Comparison of ENCODE assay signal across 11 cellular contexts in genomic region chr17:59643159-59643857, GRCh38. TPM values are rescaled to one million over a fixed set of nuclear protein-coding genes. Genes with fewer than 3 reads are reported as not detected.
DNase-seq lines count a peak whose midpoint lies in the region; ATAC-seq and TF ChIP-seq lines count a peak whose summit lies in the region.
"Had no signal": no experiment of that assay in that cellular context is flagged by ENCODE, and none has a peak within 500 bp of the region (broad histone marks: within the 10 kb centered on the region; RNA-seq: fewer than 3 reads in every experiment).

No MANE protein-coding gene starts in this region.

- no peak for DNase-seq in CD8-positive, alpha-beta memory T cell
- peak; percentile 65 for DNase-seq in choroid plexus epithelial cell (ENCODE audit: low read depth)
- no peak for DNase-seq in naive thymus-derived CD4-positive, alpha-beta T cell
- DNase-seq in NCI-H345 (lab: John Stamatoyannopoulos, UW): no peak
- DNase-seq in CD1c-positive myeloid dendritic cell (ENCODE audit: extremely low spot score): no peak
- DNase-seq: activated CD4-positive, alpha-beta T cell treated with anti-CD3 and anti-CD28 coated beads, Interleukin-2, amount 50 U/mL, for 48 hours; dorsolateral prefrontal cortex; stimulated activated CD4-positive, alpha-beta T cell treated with anti-CD3 and anti-CD28 coated beads, Interleukin-4, amount 100 ng/mL, for 4 hours had no signal

- H3K9me3 ChIP-seq in CD8-positive, alpha-beta memory T cell (ENCODE audit: low read length): no peaks in the 10 kb centered on the region
- no peaks in the 10 kb centered on the region for H3K9me3 ChIP-seq in Loucy (ENCODE audit: insufficient read depth, low read depth, low read length)
- H3K9me3 ChIP-seq in naive thymus-derived CD4-positive, alpha-beta T cell (ENCODE audit: control insufficient read depth in 2 of 3, low read length in 3 of 3): no peaks in the 10 kb centered on the region

- ATAC-seq in naive thymus-derived CD4-positive, alpha-beta T cell: no peak
- ATAC-seq in GM19455 (IDR thresholded peaks at IDR 0.05; ENCODE audit: unreplicated experiment) (no peak), HG03159 (IDR thresholded peaks at IDR 0.05; ENCODE audit: unreplicated experiment) (no peak)

- no peak overlapping the region for H3K27ac ChIP-seq in CD8-positive, alpha-beta memory T cell (ENCODE audit: low read depth, low read length)
- H3K27ac ChIP-seq in naive thymus-derived CD4-positive, alpha-beta T cell (ENCODE audit: low read depth, low read length): no peak overlapping the region

- H3K9ac ChIP-seq in Loucy (ENCODE audit: low read depth, low read length, poor library complexity, severe bottlenecking): no peak overlapping the region

- H3K27me3 Mint-ChIP-seq in CD8-positive, alpha-beta memory T cell: no peaks in the 10 kb centered on the region
- H3K27me3 Mint-ChIP-seq in naive thymus-derived CD4-positive, alpha-beta T cell: no peaks in the 10 kb centered on the region

- H3K27me3 ChIP-seq in CD8-positive, alpha-beta memory T cell (ENCODE audit: insufficient read depth, low read length, poor library complexity, severe bottlenecking): no peaks in the 10 kb centered on the region
- H3K27me3 ChIP-seq in Loucy (ENCODE audit: insufficient read depth, low read length, poor library complexity, severe bottlenecking): no peaks in the 10 kb centered on the region
- no peaks in the 10 kb centered on the region for H3K27me3 ChIP-seq in naive thymus-derived CD4-positive, alpha-beta T cell (ENCODE audit: control insufficient read depth in 2 of 2, insufficient read depth in 2 of 2, low read length in 2 of 2)
- H3K27me3 ChIP-seq: dorsolateral prefrontal cortex had no signal

- peaks cover 67% of the 10 kb centered on the region for H3K79me2 ChIP-seq in Loucy (ENCODE audit: insufficient read depth, low read length)

- peaks cover 51 to 68% (median 66%) of the 10 kb centered on the region in 3 donors for H3K4me1 Mint-ChIP-seq in CD8-positive, alpha-beta memory T cell
- peaks cover 32 to 73% (median 65%) of the 10 kb centered on the region in 7 donors for H3K4me1 Mint-ChIP-seq in naive thymus-derived CD4-positive, alpha-beta T cell

- peaks cover 92% of the 10 kb centered on the region for H4K20me1 ChIP-seq in Loucy (ENCODE audit: insufficient read depth, low read length, poor library complexity, severe bottlenecking)

- TF ChIP-seq CTCF in Loucy (conservative IDR thresholded peaks at IDR 0.05; ENCODE audit: low read length) (no peak), choroid plexus epithelial cell (conservative IDR thresholded peaks at IDR 0.05; ENCODE audit: low read depth, low read length) (no peak)

- H3K9me2 ChIP-seq in Loucy (replicated peaks; ENCODE audit: low read depth, low read length): no peaks in the 10 kb centered on the region

- intact Hi-C loops in naive thymus-derived CD4-positive, alpha-beta T cell (cut with micrococcal nuclease): loop anchor here in 1 of 2 donors (5.0 kb wide), 1 partner anchor 121 kb away; no protein-coding TSS in a partner anchor

- no peak overlapping the region for H2AFZ ChIP-seq in Loucy (ENCODE audit: low read length)

- H3K4me3 Mint-ChIP-seq in CD8-positive, alpha-beta memory T cell: peak overlapping the region in 1 of 7 donors; percentile 4
- H3K4me3 Mint-ChIP-seq in naive thymus-derived CD4-positive, alpha-beta T cell: peak overlapping the region in 3 of 10 donors; percentile 2 to 81 (median 4)

- H3K4me2 ChIP-seq in Loucy (ENCODE audit: low read depth, low read length, poor library complexity, severe bottlenecking): peak overlapping the region; percentile 70

- CTCF ChIA-PET in CD8-positive, alpha-beta memory T cell (lab: Charles Lee): no interaction called here
- CTCF ChIA-PET in naive thymus-derived CD4-positive, alpha-beta T cell (lab: Charles Lee): no interaction called here

- H3K9me3 Mint-ChIP-seq in CD8-positive, alpha-beta memory T cell: no peaks in the 10 kb centered on the region
- H3K9me3 Mint-ChIP-seq in naive thymus-derived CD4-positive, alpha-beta T cell: no peaks in the 10 kb centered on the region

- no peak overlapping the region for H3K4me3 ChIP-seq in CD8-positive, alpha-beta memory T cell (ENCODE audit: low read length)
- H3K4me3 ChIP-seq in Loucy (ENCODE audit: low read length, poor library complexity, severe bottlenecking): no peak overlapping the region
- no peak overlapping the region for H3K4me3 ChIP-seq in choroid plexus epithelial cell (ENCODE audit: low read depth, low read length)
- no peak overlapping the region for H3K4me3 ChIP-seq in naive thymus-derived CD4-positive, alpha-beta T cell (ENCODE audit: low read length)
- H3K4me3 ChIP-seq: dorsolateral prefrontal cortex had no signal

- H3K36me3 Mint-ChIP-seq in CD8-positive, alpha-beta memory T cell: peaks cover 0 to 48% (median 10%) of the 10 kb centered on the region in 3 donors
- H3K36me3 Mint-ChIP-seq in naive thymus-derived CD4-positive, alpha-beta T cell: peaks cover 3 to 28% (median 6%) of the 10 kb centered on the region in 5 donors

- peaks cover 30% of the 10 kb centered on the region for H3K4me1 ChIP-seq in CD8-positive, alpha-beta memory T cell (ENCODE audit: insufficient read depth, low read length)
- H3K4me1 ChIP-seq in Loucy (ENCODE audit: insufficient read depth, low read length, poor library complexity, severe bottlenecking): peaks cover 32% of the 10 kb centered on the region
- H3K4me1 ChIP-seq in naive thymus-derived CD4-positive, alpha-beta T cell (ENCODE audit: control insufficient read depth in 2 of 2, insufficient read depth in 2 of 2, low read length in 2 of 2): peaks cover 12 to 20% of the 10 kb centered on the region in 2 donors

- no peaks in the 10 kb centered on the region for H3F3A ChIP-seq in Loucy (ENCODE audit: low read depth)

- peak overlapping the region in 5 of 8 donors; percentile 24 to 88 (median 43) for H3K27ac Mint-ChIP-seq in CD8-positive, alpha-beta memory T cell
- peak overlapping the region in 7 of 9 donors; percentile 2 to 85 (median 49) for H3K27ac Mint-ChIP-seq in naive thymus-derived CD4-positive, alpha-beta T cell

- POLR2A ChIA-PET in CD8-positive, alpha-beta memory T cell (lab: Charles Lee): interaction anchor here (0.5 to 1.6 kb wide), 2 partner anchors 24 to 1292 kb away, joined by 5 to 7 read pairs; partner anchors contain the start of gene CLTC
- POLR2A ChIA-PET in naive thymus-derived CD4-positive, alpha-beta T cell (lab: Charles Lee): interaction anchor here (0.6 to 3.1 kb wide), 4 partner anchors 14 to 31 kb away, joined by 3 to 19 read pairs (median 4); partner anchors contain the start of gene CLTC

- H3K36me3 ChIP-seq in CD8-positive, alpha-beta memory T cell (ENCODE audit: insufficient read depth, low read length): peaks cover 19% of the 10 kb centered on the region
- H3K36me3 ChIP-seq in Loucy (ENCODE audit: insufficient read depth, low read length): peaks cover 44% of the 10 kb centered on the region
- peaks cover 0 to 28% (median 4%) of the 10 kb centered on the region in 3 experiments for H3K36me3 ChIP-seq in naive thymus-derived CD4-positive, alpha-beta T cell (ENCODE audit: control insufficient read depth in 2 of 3, insufficient read depth in 3 of 3, low read length in 3 of 3)

RNA-seq across cellular contexts. Expression of gene CLTC, which starts 23.6 kb away (rescaled TPM):
- 100 to 1,000 TPM; 177 to 183 TPM for total RNA-seq in CD8-positive, alpha-beta memory T cell
- polyA plus RNA-seq in CD8-positive, alpha-beta memory T cell: 41.1 TPM
- 100 to 1,000 TPM in 1 of 5 experiments, 10 to 100 TPM in 4; 67.1 to 174 (median 88.4) TPM for total RNA-seq in naive thymus-derived CD4-positive, alpha-beta T cell
- 10 to 100 TPM; 31.2 to 48.2 TPM for polyA plus RNA-seq in naive thymus-derived CD4-positive, alpha-beta T cell
